Comparison of ENCODE assay signal across 31 cellular contexts in genomic region chr3:155308831-155309230, GRCh38. TPM values are rescaled to one million over a fixed set of nuclear protein-coding genes. Genes with fewer than 3 reads are reported as not detected.
A peak's percentile ranks its signal among the peaks of the same experiment; 100 is the strongest.
DNase-seq lines count a peak whose midpoint lies in the region; ATAC-seq, FAIRE-seq and TF ChIP-seq lines count a peak whose summit lies in the region.
"Had no signal": no experiment of that assay in that cellular context is flagged by ENCODE, and none has a peak within 500 bp of the region (broad histone marks: within the 10 kb centered on the region; RNA-seq: fewer than 3 reads in every experiment).

No MANE protein-coding gene starts in this region.

- no peak overlapping the region for H3K4me2 ChIP-seq in H9 (ENCODE audit: insufficient read depth, insufficient read length, low read length)
- H3K4me2 ChIP-seq in endothelial cell of umbilical vein (ENCODE audit: insufficient read depth, low read length) = no peak overlapping the region
- H3K4me2 ChIP-seq: PC-9 had no signal

- peaks cover 2% of the 10 kb centered on the region in 2 experiments; a peak in 1 of 4 replicates for H3K4me1 Mint-ChIP-seq in H9
- H3K4me1 Mint-ChIP-seq: activated B cell treated with CpG ODN at 0.5 μM for 24 hours; activated CD4-positive, alpha-beta memory T cell treated with anti-CD3 and anti-CD28 coated beads, Interleukin-2, amount 10 ng/mL, durations not matched to agents 7 days and 5 days had no signal

- H3K36me3 Mint-ChIP-seq in H9 (ENCODE audit: insufficient read depth in 1 of 3, low read depth in 3 of 3) = no peaks in the 10 kb centered on the region

- CTCF ChIA-PET in endothelial cell of umbilical vein (lab: Charles Lee) = interaction anchor here (1.1 to 1.4 kb wide), 2 partner anchors 354 to 355 kb away, joined by 3 read pairs; no protein-coding TSS in a partner anchor

- H3K18ac ChIP-seq in H9 (ENCODE audit: insufficient read length, low read depth, low read length) = no peak overlapping the region

- no peak overlapping the region for H3T11ph ChIP-seq in H9 (ENCODE audit: low read length)

- H3K4me1 ChIP-seq in H9 (ENCODE audit: insufficient read depth, low read length) (no peaks in the 10 kb centered on the region), endothelial cell of umbilical vein (ENCODE audit: control insufficient read depth, extremely low read depth, insufficient read depth, low read length) (peaks cover 5% of the 10 kb centered on the region)
- H3K4me1 ChIP-seq: stomach had no signal

- WGBS in H9 (ENCODE audit: extremely low coverage, insufficient read length, low lambda C conversion rate) = no CpG with 5 or more reads among the region's 9 CpGs

- no peaks in the 10 kb centered on the region; a peak in 1 of 5 replicates for H3K9me3 Mint-ChIP-seq in H9
- H3K9me3 Mint-ChIP-seq: activated B cell treated with CpG ODN at 0.5 μM for 24 hours; activated CD4-positive, alpha-beta memory T cell treated with anti-CD3 and anti-CD28 coated beads, Interleukin-2, amount 10 ng/mL, durations not matched to agents 7 days and 5 days; neural crest cell had no signal

- no TSS peak for BruUV-seq in endothelial cell of umbilical vein (replicated peaks; lab: Mats Ljungman, UMichigan)

- no peak overlapping the region for H3K4me3 Mint-ChIP-seq in H9
- H3K4me3 Mint-ChIP-seq: activated B cell treated with CpG ODN at 0.5 μM for 24 hours; activated CD4-positive, alpha-beta memory T cell treated with anti-CD3 and anti-CD28 coated beads, Interleukin-2, amount 10 ng/mL, durations not matched to agents 7 days and 5 days; neural crest cell had no signal

- POLR2A ChIA-PET in endothelial cell of umbilical vein (lab: Charles Lee) = no interaction called here

- TF ChIP-seq CTCF in H9 (conservative IDR thresholded peaks at IDR 0.05) (no peak), endothelial cell of umbilical vein (IDR thresholded peaks at IDR 0.05; ENCODE audit: extremely low read depth in 1 of 2, insufficient read depth in 1 of 2, low read depth in 1 of 2, low read length in 2 of 2) (no peak), dorsolateral prefrontal cortex (IDR thresholded peaks at IDR 0.05 in 54 of 56, conservative IDR thresholded peaks at IDR 0.05 in 2 of 56; ENCODE audit: low read depth in 1 of 56, partially characterized antibody in 56 of 56) (no peak)

- H3K27ac ChIP-seq in H9 (ENCODE audit: insufficient read length, low read depth, low read length) (no peak overlapping the region), endothelial cell of umbilical vein (ENCODE audit: insufficient read depth, low read depth, low read length) (no peak overlapping the region), dorsolateral prefrontal cortex (no peak overlapping the region)
- H3K27ac ChIP-seq: esophagus muscularis mucosa, heart right ventricle, PC-9, SJCRH30, stomach had no signal

- H3K27me3 ChIP-seq in H9 (ENCODE audit: insufficient read depth, low read length) = no peaks in the 10 kb centered on the region
- H3K27me3 ChIP-seq in endothelial cell of umbilical vein (ENCODE audit: control insufficient read depth in 2 of 2, insufficient read depth in 2 of 2, low read length in 2 of 2) = no peaks in the 10 kb centered on the region
- H3K27me3 ChIP-seq in dorsolateral prefrontal cortex = peaks cover 0 to 11% (median 0%) of the 10 kb centered on the region in 45 donors
- H3K27me3 ChIP-seq: esophagus muscularis mucosa, heart right ventricle, SJCRH30, stomach had no signal

- FAIRE-seq in endothelial cell of umbilical vein (lab: Jason Lieb, UNC) = no peak
- FAIRE-seq: GM12892 had no signal

- H3K23me2 ChIP-seq in H9 (ENCODE audit: insufficient read length, low read depth, low read length, poor library complexity, severe bottlenecking) = no peaks in the 10 kb centered on the region

- ATAC-seq in HG03097 (IDR thresholded peaks at IDR 0.05; ENCODE audit: low FRiP score, unreplicated experiment) = no peak
- ATAC-seq: heart right ventricle, left ventricle myocardium superior, mucosa of descending colon had no signal

- no peaks in the 10 kb centered on the region for H3K27me3 Mint-ChIP-seq in H9 (ENCODE audit: low read depth)
- H3K27me3 Mint-ChIP-seq: activated B cell treated with CpG ODN at 0.5 μM for 24 hours; activated CD4-positive, alpha-beta memory T cell treated with anti-CD3 and anti-CD28 coated beads, Interleukin-2, amount 10 ng/mL, durations not matched to agents 7 days and 5 days; progenitor cell of endocrine pancreas had no signal

- H3K36me3 ChIP-seq in endothelial cell of umbilical vein (ENCODE audit: control insufficient read depth in 2 of 2, extremely low read depth in 1 of 2, insufficient read depth in 2 of 2, low read length in 2 of 2) = no peaks in the 10 kb centered on the region
- H3K36me3 ChIP-seq: esophagus muscularis mucosa, heart right ventricle, SJCRH30, stomach had no signal

- in situ Hi-C loops in ACHN (cut with HindIII; ENCODE audit: low pct_ligation_motif_present, low pct_unique_long_range_greater_than_20kb, low sequenced_read_pairs) = no loop called here

- H2BK12ac ChIP-seq in H9 (ENCODE audit: insufficient read length, low read depth, low read length) = no peak overlapping the region

- H3K79me2 ChIP-seq in H9 (ENCODE audit: insufficient read depth, low read length) (no peaks in the 10 kb centered on the region), endothelial cell of umbilical vein (ENCODE audit: control insufficient read depth, insufficient read depth, low read length) (no peaks in the 10 kb centered on the region)

- H2BK5ac ChIP-seq in H9 (ENCODE audit: insufficient read length, low read length) = no peak overlapping the region

- H3K4me3 ChIP-seq in endothelial cell of umbilical vein (replicated peaks in 1 of 3; ENCODE audit: insufficient read depth in 1 of 3, low read depth in 1 of 3, low read length in 3 of 3) (no peak overlapping the region), dorsolateral prefrontal cortex (no peak overlapping the region)
- H3K4me3 ChIP-seq: esophagus muscularis mucosa, heart right ventricle, mucosa of descending colon, PC-9, SJCRH30, stomach had no signal

- no peak overlapping the region for H2BK20ac ChIP-seq in H9 (ENCODE audit: low read depth, low read length, poor library complexity, severe bottlenecking)

- no peak overlapping the region for H3K23ac ChIP-seq in H9 (ENCODE audit: insufficient read length, low read depth, low read length)

- no peak overlapping the region for H2BK120ac ChIP-seq in H9 (ENCODE audit: low read depth, low read length, poor library complexity, severe bottlenecking)

- no peak overlapping the region for H4K8ac ChIP-seq in H9 (replicated peaks; ENCODE audit: insufficient read length, low read depth, low read length)

- no peak overlapping the region for H3K27ac Mint-ChIP-seq in H9
- H3K27ac Mint-ChIP-seq: activated B cell treated with CpG ODN at 0.5 μM for 24 hours; activated CD4-positive, alpha-beta memory T cell treated with anti-CD3 and anti-CD28 coated beads, Interleukin-2, amount 10 ng/mL, durations not matched to agents 7 days and 5 days; progenitor cell of endocrine pancreas had no signal

- TF ChIP-seq POLR2A in endothelial cell of umbilical vein (IDR thresholded peaks at IDR 0.05; ENCODE audit: low read depth, low read length) = no peak

- H4K5ac ChIP-seq in H9 (ENCODE audit: insufficient read length, low read depth, low read length) = no peak overlapping the region

- no peaks in the 10 kb centered on the region for H3K9me1 ChIP-seq in endothelial cell of umbilical vein (replicated peaks; ENCODE audit: control insufficient read depth, extremely low read depth, insufficient read depth, low read length)

- no peak overlapping the region for H4K91ac ChIP-seq in H9 (ENCODE audit: insufficient read length, low read depth, low read length)

- H3K9me3 ChIP-seq in H9 (ENCODE audit: control insufficient read depth, low read depth, low read length) (no peaks in the 10 kb centered on the region), endothelial cell of umbilical vein (replicated peaks; ENCODE audit: control insufficient read depth, insufficient read depth, low read length) (no peaks in the 10 kb centered on the region)
- H3K9me3 ChIP-seq: esophagus muscularis mucosa, mucosa of descending colon, SJCRH30, stomach had no signal

- H2AFZ ChIP-seq in H9 (ENCODE audit: low read length) (peak overlapping the region; percentile 68), endothelial cell of umbilical vein (ENCODE audit: low read depth, low read length) (no peak overlapping the region)
- H2AFZ ChIP-seq: PC-9 had no signal

- dilution Hi-C loops in endothelial cell of umbilical vein (cut with MboI; ENCODE audit: extremely low pct_ligation_motif_present, low sequenced_read_pairs) = no loop called here

- H3K79me1 ChIP-seq in H9 (ENCODE audit: insufficient read depth, low read depth, low read length, poor library complexity, severe bottlenecking) = no peaks in the 10 kb centered on the region

- no peak for DNase-seq in H9
- peak; percentile 37 for DNase-seq in M059J (ENCODE audit: low read depth)
- no peak for DNase-seq in endothelial cell of umbilical vein (ENCODE audit: low read depth, low spot score)
- peak; percentile 29 for DNase-seq in kidney tubule cell (ENCODE audit: low spot score)
- DNase-seq in ACHN = no peak
- no peak for DNase-seq in dorsolateral prefrontal cortex
- DNase-seq: activated B cell treated with CpG ODN at 0.5 μM for 24 hours; activated CD4-positive, alpha-beta memory T cell treated with anti-CD3 and anti-CD28 coated beads, Interleukin-2, amount 10 ng/mL, durations not matched to agents 7 days and 5 days; activated gamma-delta T cell; activated T-cell treated with anti-CD3 and anti-CD28 coated beads for 4 hours; amygdala; cerebellar nuclear complex; heart right ventricle; left ventricle myocardium superior; MM.1S; mucosa of descending colon; NCI-H187; NCI-H226; NCI-H82; PC-9; SJCRH30; stimulated activated CD4-positive, alpha-beta T cell treated with anti-CD3 and anti-CD28 coated beads, Interleukin-4, amount 100 ng/mL, for 4 hours; stomach; trophoblast cell had no signal

- H3K14ac ChIP-seq in H9 (ENCODE audit: insufficient read depth, low read length) = no peak overlapping the region

- H3K56ac ChIP-seq in H9 (ENCODE audit: insufficient read length, low read depth, low read length) = no peak overlapping the region

- H3K4ac ChIP-seq in H9 (ENCODE audit: low read depth, low read length) = no peak overlapping the region

- intact Hi-C loops in endothelial cell of umbilical vein (cut with micrococcal nuclease) (no loop called here), dorsolateral prefrontal cortex (cut with DNase I) (no loop called here)

- no peak overlapping the region for H2AK5ac ChIP-seq in H9 (ENCODE audit: insufficient read length, low read length)

- H4K20me1 ChIP-seq in H9 (ENCODE audit: control insufficient read depth, insufficient read depth, insufficient read length) = no peaks in the 10 kb centered on the region
- no peaks in the 10 kb centered on the region for H4K20me1 ChIP-seq in endothelial cell of umbilical vein (replicated peaks; ENCODE audit: control insufficient read depth, extremely low read depth, insufficient read depth, low read length)

- no peak overlapping the region for H3K9ac ChIP-seq in H9 (ENCODE audit: extremely low read depth, insufficient read length, low read length)
- H3K9ac ChIP-seq in endothelial cell of umbilical vein (replicated peaks; ENCODE audit: extremely low read depth, insufficient read depth, low read length) = no peak overlapping the region

- H2BK15ac ChIP-seq in H9 (ENCODE audit: low read depth, low read length) = no peak overlapping the region

RNA-seq across cellular contexts. Expression of gene STRIT1, which starts 15.3 kb away (rescaled TPM):
- total RNA-seq in H9 (2021) (0.26 TPM in 1 of 2 replicates, not detected in the other), endothelial cell of umbilical vein (not detected in 2 replicates), dorsolateral prefrontal cortex (not detected)
- total RNA-seq in M059J (2014; rRNA removed; shearing (Covaris generic)) = not detected in 2 replicates
- polyA plus RNA-seq in endothelial cell of umbilical vein = not detected in 2 replicates
- polyA plus RNA-seq in endothelial cell of umbilical vein (2011; cell fraction: cytosol; rRNA removed) = not detected in 2 replicates
- not detected in 2 replicates for polyA plus RNA-seq in endothelial cell of umbilical vein (2011; cell fraction: nucleus; rRNA removed)
- polyA plus RNA-seq in endothelial cell of umbilical vein (2012) = not detected in 2 replicates
- polyA minus RNA-seq in endothelial cell of umbilical vein = not detected in 2 replicates
- polyA minus RNA-seq in endothelial cell of umbilical vein (2011; cell fraction: cytosol; rRNA and poly(A)+ RNA removed) = not detected
- not detected in 2 replicates for polyA minus RNA-seq in endothelial cell of umbilical vein (2011; cell fraction: nucleus; rRNA and poly(A)+ RNA removed)
- total RNA-seq: activated B cell treated with CpG ODN at 0.5 μM for 24 hours; activated CD4-positive, alpha-beta memory T cell treated with anti-CD3 and anti-CD28 coated beads, Interleukin-2, amount 10 ng/mL, durations not matched to agents 7 days and 5 days; esophagus muscularis mucosa; H7; mucosa of descending colon; neural crest cell; PC-9; progenitor cell of endocrine pancreas; SJCRH30; stomach; T-helper 2 cell treated with Interferon-gamma antibody and Interleukin-4, amounts not matched to agents 100 ng/mL and 5 ng/mL, for 36 hours had no signal

Comparison
In these comparisons a context has a peak if more than half of its experiments do, and no peak if none do; other contexts are left out.
1. DNase-seq: peak in M059J (single experiment) and kidney tubule cell (single experiment); none in H9 (single experiment), endothelial cell of umbilical vein (single experiment), ACHN (single experiment) and dorsolateral prefrontal cortex (0 of 10).